In genomic region chr9:123217148-123217585, GRCh38 we compare ENCODE assay signal across 21 cellular contexts.
DNase-seq lines count a peak whose midpoint lies in the region; ATAC-seq and FAIRE-seq lines count a peak whose summit lies in the region.
"Had no signal": no experiment of that assay in that cellular context is flagged by ENCODE, and none has a peak within 500 bp of the region (broad histone marks: within the 10 kb centered on the region; RNA-seq: fewer than 3 reads in every experiment).

No MANE protein-coding gene starts in this region.

- 0 out of 2 replicates have a peak overlapping the region, but pooled peaks have one; percentile 29 for H3K4me3 ChIP-seq in ACC112 (ENCODE audit: low read depth, low read length)
- H3K4me3 ChIP-seq in adipocyte (ENCODE audit: low read length) = no peak overlapping the region
- H3K4me3 ChIP-seq: PC-9, SJCRH30, upper lobe of left lung had no signal

- H3K9me3 ChIP-seq in adipocyte (ENCODE audit: control insufficient read depth, low read length) = no peaks in the 10 kb centered on the region
- H3K9me3 ChIP-seq: neutrophil, SJCRH30, upper lobe of left lung had no signal

- H3K36me3 ChIP-seq in ACC112 (ENCODE audit: insufficient read depth, low read length) (no peaks in the 10 kb centered on the region), adipocyte (ENCODE audit: control insufficient read depth, insufficient read depth, low read length, severe bottlenecking) (no peaks in the 10 kb centered on the region)
- H3K36me3 ChIP-seq: neutrophil, SJCRH30, upper lobe of left lung had no signal

- no peak for ATAC-seq in HG03175 (IDR thresholded peaks at IDR 0.05; ENCODE audit: unreplicated experiment)
- ATAC-seq in GM19467 (IDR thresholded peaks at IDR 0.05; ENCODE audit: unreplicated experiment) = no peak
- no peak for ATAC-seq in HG03520 (IDR thresholded peaks at IDR 0.05; ENCODE audit: unreplicated experiment)
- ATAC-seq: activated CD8-positive, alpha-beta memory T cell treated with anti-CD3 and anti-CD28 coated beads, Interleukin-2, amount 10 ng/mL, durations not matched to agents 7 days and 5 days; left colon had no signal

- H2AFZ ChIP-seq in ACC112 (ENCODE audit: low read length, unreplicated experiment) = peak overlapping the region; percentile 66
- H2AFZ ChIP-seq: PC-9 had no signal

- FAIRE-seq in GM18507 (lab: Jason Lieb, UNC) = peak; percentile 63

- H3K9ac ChIP-seq in adipocyte (ENCODE audit: low read length) = no peak overlapping the region

- H3K27me3 ChIP-seq in ACC112 (ENCODE audit: insufficient read depth, low read length) (no peaks in the 10 kb centered on the region), adipocyte (replicated peaks; ENCODE audit: control insufficient read depth, insufficient read depth, low read length) (no peaks in the 10 kb centered on the region)
- H3K27me3 ChIP-seq: neutrophil, SJCRH30, upper lobe of left lung had no signal

- peaks cover 12% of the 10 kb centered on the region for H3K4me1 ChIP-seq in ACC112 (ENCODE audit: control insufficient read depth, insufficient read depth, low read length, unreplicated experiment)
- no peaks in the 10 kb centered on the region for H3K4me1 ChIP-seq in adipocyte (ENCODE audit: control insufficient read depth, insufficient read depth, low read length)
- H3K4me1 ChIP-seq: SJCRH30 had no signal

- DNase-seq in GM18507 (ENCODE audit: extremely low spot score, insufficient read length, low read depth) = no peak
- DNase-seq in adipocyte (ENCODE audit: low read depth) = peak; percentile 40
- peak; percentile 26 for DNase-seq in fibroblast of the conjunctiva (ENCODE audit: low read depth)
- DNase-seq in NCI-H526 treated with DMSO at 0.1 percent for 48 hours (lab: John Stamatoyannopoulos, UW) = no peak
- DNase-seq: activated CD8-positive, alpha-beta memory T cell treated with anti-CD3 and anti-CD28 coated beads, Interleukin-2, amount 10 ng/mL, durations not matched to agents 7 days and 5 days; activated effector memory CD4-positive, alpha-beta T cell treated with anti-CD3 and anti-CD28 coated beads, Interleukin-2, amount 50 U/mL, for 16 hours; CD4-positive, alpha-beta memory T cell; H7; KBM-7; left colon; NCI-H1092 treated with DMSO at 0.1 percent for 48 hours; NCI-H524 treated with DMSO at 0.1 percent for 48 hours; PC-9; SJCRH30; T-helper 9 cell; upper lobe of left lung had no signal

- no peak overlapping the region for H3K27ac ChIP-seq in ACC112 (ENCODE audit: low read depth, low read length)
- H3K27ac ChIP-seq: neutrophil, PC-9, SJCRH30, upper lobe of left lung had no signal

- H3K79me2 ChIP-seq in ACC112 (ENCODE audit: control insufficient read depth, insufficient read depth, low read length, unreplicated experiment) = no peaks in the 10 kb centered on the region

Comparison
In these comparisons a context has a peak if more than half of its experiments do, and no peak if none do; other contexts are left out.
1. DNase-seq: peak in adipocyte (single experiment) and fibroblast of the conjunctiva (single experiment); none in GM18507 (single experiment) and NCI-H526 treated with DMSO at 0.1 percent for 48 hours (single experiment).